ENCODE assay signal across 13 cellular contexts in genomic region chr16:3057181-3058166, GRCh38. TPM values are rescaled to one million over a fixed set of nuclear protein-coding genes. Genes with fewer than 3 reads are reported as not detected.
DNase-seq lines count a peak whose midpoint lies in the region; ATAC-seq and TF ChIP-seq lines count a peak whose summit lies in the region.
"Had no signal": no experiment of that assay in that cellular context is flagged by ENCODE, and none has a peak within 500 bp of the region (broad histone marks: within the 10 kb centered on the region; RNA-seq: fewer than 3 reads in every experiment).

No MANE protein-coding gene starts in this region.

- H3K27me3 Mint-ChIP-seq in central memory CD8-positive, alpha-beta T cell = no peaks in the 10 kb centered on the region
- H3K27me3 Mint-ChIP-seq in natural killer cell treated with Interleukin-12 subunit alpha and Interleukin-12 subunit beta and Interleukin-15 and Interleukin-18, amount 100 ng/mL, for 72 hours = no peaks in the 10 kb centered on the region
- H3K27me3 Mint-ChIP-seq in glutamatergic neuron (ENCODE audit: unreplicated experiment) = peaks cover 7% of the 10 kb centered on the region
- H3K27me3 Mint-ChIP-seq: stimulated activated naive B cell treated with anti-CD40 and anti-IgM and Interleukin-4, amounts not matched to agents 10 μg/mL and 1 μg/mL and 100 μg/mL, for 72 hours had no signal

- peaks cover 39% of the 10 kb centered on the region for H3K4me1 Mint-ChIP-seq in central memory CD8-positive, alpha-beta T cell
- peaks cover 51 to 55% of the 10 kb centered on the region in 2 donors for H3K4me1 Mint-ChIP-seq in natural killer cell treated with Interleukin-12 subunit alpha and Interleukin-12 subunit beta and Interleukin-15 and Interleukin-18, amount 100 ng/mL, for 72 hours (ENCODE audit: low read depth in 2 of 2)
- no peaks in the 10 kb centered on the region for H3K4me1 Mint-ChIP-seq in glutamatergic neuron (ENCODE audit: low read depth, unreplicated experiment)

- H3K4me2 ChIP-seq in BLaER1 treated with 17β-estradiol and CSF1 and Interleukin-3, amounts not matched to agents 10 nM and 100 nM = peak overlapping the region; percentile 95 to 100 (median 99)

- H3K36me3 Mint-ChIP-seq in central memory CD8-positive, alpha-beta T cell (ENCODE audit: insufficient read depth) = peaks cover 8% of the 10 kb centered on the region
- H3K36me3 Mint-ChIP-seq in natural killer cell treated with Interleukin-12 subunit alpha and Interleukin-12 subunit beta and Interleukin-15 and Interleukin-18, amount 100 ng/mL, for 72 hours = peaks cover 24% of the 10 kb centered on the region
- H3K36me3 Mint-ChIP-seq in glutamatergic neuron (ENCODE audit: unreplicated experiment) = no peaks in the 10 kb centered on the region

- peaks cover 0 to 34% (median 4%) of the 10 kb centered on the region in 11 experiments; a peak in 11 of 22 replicates for H3K36me3 ChIP-seq in BLaER1 treated with 17β-estradiol and CSF1 and Interleukin-3, amounts not matched to agents 10 nM and 100 nM
- no peaks in the 10 kb centered on the region; the same call in 1 of the 2 replicates for H3K36me3 ChIP-seq in HUES64 (ENCODE audit: insufficient read depth, low read length)
- H3K36me3 ChIP-seq in ascending aorta = no peaks in the 10 kb centered on the region
- H3K36me3 ChIP-seq in adrenal gland (replicated peaks in 1 of 2) = no peaks in the 10 kb centered on the region
- H3K36me3 ChIP-seq: sigmoid colon had no signal

- H3K9me3 ChIP-seq in BLaER1 treated with 17β-estradiol and CSF1 and Interleukin-3, amounts not matched to agents 10 nM and 100 nM (replicated peaks in 1 of 11) = no peaks in the 10 kb centered on the region
- H3K9me3 ChIP-seq in HUES64 (ENCODE audit: insufficient read depth, low read depth, low read length) (no peaks in the 10 kb centered on the region), ascending aorta (no peaks in the 10 kb centered on the region), adrenal gland (replicated peaks in 1 of 3) (no peaks in the 10 kb centered on the region)
- H3K9me3 ChIP-seq: sigmoid colon had no signal

- no peaks in the 10 kb centered on the region for H3K9me3 Mint-ChIP-seq in central memory CD8-positive, alpha-beta T cell
- H3K9me3 Mint-ChIP-seq in natural killer cell treated with Interleukin-12 subunit alpha and Interleukin-12 subunit beta and Interleukin-15 and Interleukin-18, amount 100 ng/mL, for 72 hours = no peaks in the 10 kb centered on the region
- H3K9me3 Mint-ChIP-seq in glutamatergic neuron (ENCODE audit: unreplicated experiment) = peaks cover 3% of the 10 kb centered on the region
- H3K9me3 Mint-ChIP-seq: stimulated activated naive B cell treated with anti-CD40 and anti-IgM and Interleukin-4, amounts not matched to agents 10 μg/mL and 1 μg/mL and 100 μg/mL, for 72 hours had no signal

- peak overlapping the region; percentile 88 for H3K4me3 Mint-ChIP-seq in central memory CD8-positive, alpha-beta T cell
- H3K4me3 Mint-ChIP-seq in natural killer cell treated with Interleukin-12 subunit alpha and Interleukin-12 subunit beta and Interleukin-15 and Interleukin-18, amount 100 ng/mL, for 72 hours = peak overlapping the region; percentile 88
- H3K4me3 Mint-ChIP-seq in glutamatergic neuron (ENCODE audit: unreplicated experiment) = no peak overlapping the region

- WGBS in HUES64 = 89% methylated on average over 23 of the region's 23 CpGs
- WGBS in adrenal gland, 4 donors = 90 to 92% (median 91%) methylated on average over 20 to 23 of the region's 23 CpGs

- H3K4me1 ChIP-seq in BLaER1 treated with 17β-estradiol and CSF1 and Interleukin-3, amounts not matched to agents 10 nM and 100 nM = peaks cover 55 to 74% (median 70%) of the 10 kb centered on the region in 10 experiments
- 0 out of 2 replicates have a peak, but pooled peaks cover 4% of the 10 kb centered on the region for H3K4me1 ChIP-seq in HUES64 (ENCODE audit: insufficient read depth, low read length)
- H3K4me1 ChIP-seq in ascending aorta = peaks cover 5 to 12% of the 10 kb centered on the region in 2 donors
- peaks cover 9 to 17% of the 10 kb centered on the region in 2 donors for H3K4me1 ChIP-seq in adrenal gland (replicated peaks in 1 of 2)

- H3K27ac ChIP-seq in BLaER1 treated with 17β-estradiol and CSF1 and Interleukin-3, amounts not matched to agents 10 nM and 100 nM = peak overlapping the region in 8 of 11 experiments; percentile 87 to 96 (median 92); a peak in 15 of 22 replicates
- H3K27ac ChIP-seq in HUES64 (ENCODE audit: low read depth, low read length) = no peak overlapping the region
- no peak overlapping the region for H3K27ac ChIP-seq in ascending aorta
- no peak overlapping the region for H3K27ac ChIP-seq in adrenal gland
- H3K27ac ChIP-seq: sigmoid colon had no signal

- DNase-seq in central memory CD8-positive, alpha-beta T cell (ENCODE audit: low spot score in 2 of 2) = no peak
- DNase-seq in natural killer cell treated with Interleukin-12 subunit alpha and Interleukin-12 subunit beta and Interleukin-15 and Interleukin-18, amount 100 ng/mL, for 72 hours (ENCODE audit: low spot score) = no peak
- DNase-seq in foreskin fibroblast (no peak), ascending aorta (ENCODE audit: low spot score in 2 of 2) (no peak), adrenal gland (no peak), glutamatergic neuron (no peak)
- DNase-seq: aorta; NCI-H2107; sigmoid colon; stimulated activated naive B cell treated with anti-CD40 and anti-IgM and Interleukin-4, amounts not matched to agents 10 μg/mL and 1 μg/mL and 100 μg/mL, for 72 hours; T-helper 9 cell had no signal

- intact Hi-C loops in ascending aorta (cut with DNase I) (loop anchor here (2.0 kb wide), 3 partner anchors 29 to 77 kb away; partner anchors contain the start of gene ZNF213), adrenal gland (cut with DNase I) (loop anchor here (5.0 to 10.0 kb wide), 3 partner anchors 67 to 117 kb away; no protein-coding TSS in a partner anchor)

- no peaks in the 10 kb centered on the region for H3K27me3 ChIP-seq in BLaER1 treated with 17β-estradiol and CSF1 and Interleukin-3, amounts not matched to agents 10 nM and 100 nM
- H3K27me3 ChIP-seq in HUES64 (ENCODE audit: insufficient read depth, low read length) (peaks cover 12% of the 10 kb centered on the region), ascending aorta (no peaks in the 10 kb centered on the region), adrenal gland (no peaks in the 10 kb centered on the region)

- peak overlapping the region; percentile 83 for H3K27ac Mint-ChIP-seq in central memory CD8-positive, alpha-beta T cell (ENCODE audit: low read depth)
- H3K27ac Mint-ChIP-seq in natural killer cell treated with Interleukin-12 subunit alpha and Interleukin-12 subunit beta and Interleukin-15 and Interleukin-18, amount 100 ng/mL, for 72 hours = peak overlapping the region; percentile 94 to 100
- H3K27ac Mint-ChIP-seq in glutamatergic neuron (ENCODE audit: unreplicated experiment) = no peak overlapping the region
- H3K27ac Mint-ChIP-seq: stimulated activated naive B cell treated with anti-CD40 and anti-IgM and Interleukin-4, amounts not matched to agents 10 μg/mL and 1 μg/mL and 100 μg/mL, for 72 hours had no signal

- TF ChIP-seq CTCF in foreskin fibroblast (IDR thresholded peaks at IDR 0.05; ENCODE audit: low read depth, low read length) (no peak), ascending aorta (IDR thresholded peaks at IDR 0.05) (no peak), adrenal gland (IDR thresholded peaks at IDR 0.05) (no peak), glutamatergic neuron (IDR thresholded peaks at IDR 0.05; ENCODE audit: partially characterized antibody, unreplicated experiment) (no peak)

- no peak for ATAC-seq in central memory CD8-positive, alpha-beta T cell (replicated peaks; ENCODE audit: extremely low read depth, poor library complexity, severe bottlenecking)
- ATAC-seq in natural killer cell treated with Interleukin-12 subunit alpha and Interleukin-12 subunit beta and Interleukin-15 and Interleukin-18, amount 100 ng/mL, for 72 hours = no peak

- peak overlapping the region; percentile 77 to 94 (median 88) for H3K4me3 ChIP-seq in BLaER1 treated with 17β-estradiol and CSF1 and Interleukin-3, amounts not matched to agents 10 nM and 100 nM
- H3K4me3 ChIP-seq in HUES64 (ENCODE audit: low read length) (peak overlapping the region; percentile 80), foreskin fibroblast (ENCODE audit: low read depth in 1 of 2, low read length in 2 of 2) (peak overlapping the region in 1 of 2 donors; percentile 86), ascending aorta (peak overlapping the region in 1 of 2 donors; percentile 76), adrenal gland (peak overlapping the region in 1 of 4 donors; percentile 85)

- no peak for TF ChIP-seq POLR2A in adrenal gland (IDR thresholded peaks at IDR 0.05)

- peak overlapping the region; percentile 84 to 98 (median 94); a peak in 20 of 22 replicates for H3K9ac ChIP-seq in BLaER1 treated with 17β-estradiol and CSF1 and Interleukin-3, amounts not matched to agents 10 nM and 100 nM
- H3K9ac ChIP-seq in HUES64 (ENCODE audit: low read depth, low read length) = 0 out of 2 replicates have a peak overlapping the region, but pooled peaks have one; percentile 52

- H4K20me1 ChIP-seq in BLaER1 treated with 17β-estradiol and CSF1 and Interleukin-3, amounts not matched to agents 10 nM and 100 nM = peaks cover 0 to 6% (median 0%) of the 10 kb centered on the region in 11 experiments; a peak in 3 of 22 replicates

RNA-seq across cellular contexts. Expression of gene IL32, which starts 8.0 kb away (rescaled TPM):
- polyA plus RNA-seq in HUES64 (2013, experiment 1 of 2) = 2.1 TPM
- 1.3 TPM for polyA plus RNA-seq in HUES64 (2013, experiment 2 of 2)
- total RNA-seq in natural killer cell treated with Interleukin-12 subunit alpha and Interleukin-12 subunit beta and Interleukin-15 and Interleukin-18, amount 100 ng/mL, for 72 hours = 1,000 to 10,000 TPM in 1 of 2 donors, 100 to 1,000 TPM in 1; 678 to 1,235 TPM
- total RNA-seq in ascending aorta = 139 TPM
- total RNA-seq in adrenal gland = 100 to 1,000 TPM in 1 of 8 donors, 10 to 100 TPM in 6, 1 to 10 TPM in 1; 8.8 to 106 (median 23.1) TPM
- 100 to 1,000 TPM in 2 of 3 donors, 10 to 100 TPM in 1; 19.9 to 127 (median 118) TPM for polyA plus RNA-seq in adrenal gland
- total RNA-seq in glutamatergic neuron (ENCODE audit: unreplicated experiment) = 1.3 TPM

RNA-seq across cellular contexts. Expression of gene MMP25, which starts 11.1 kb away (rescaled TPM):
- polyA plus RNA-seq in HUES64 (2013, experiment 1 of 2) = 8.3 TPM
- 8.9 TPM for polyA plus RNA-seq in HUES64 (2013, experiment 2 of 2)
- 10 to 100 TPM; 54.3 to 66.6 TPM for total RNA-seq in natural killer cell treated with Interleukin-12 subunit alpha and Interleukin-12 subunit beta and Interleukin-15 and Interleukin-18, amount 100 ng/mL, for 72 hours
- 0.21 TPM for total RNA-seq in ascending aorta
- under 1 TPM in 7 of 8 donors, not detected in 1; 0.14 to 0.65 (median 0.43) TPM for total RNA-seq in adrenal gland
- polyA plus RNA-seq in adrenal gland = 1 to 10 TPM in 1 of 3 donors, under 1 TPM in 2; 0.09 to 3.1 (median 0.47) TPM
- not detected for total RNA-seq in glutamatergic neuron (ENCODE audit: unreplicated experiment)

RNA-seq across cellular contexts. Expression of gene BICDL2, which starts 20.7 kb away (rescaled TPM):
- polyA plus RNA-seq in HUES64 (2013, experiment 1 of 2) = 1.7 TPM
- polyA plus RNA-seq in HUES64 (2013, experiment 2 of 2) = 2.1 TPM
- under 1 TPM; 0.50 to 0.67 TPM for total RNA-seq in natural killer cell treated with Interleukin-12 subunit alpha and Interleukin-12 subunit beta and Interleukin-15 and Interleukin-18, amount 100 ng/mL, for 72 hours
- total RNA-seq in ascending aorta (not detected), adrenal gland (under 1 TPM in 2 of 8 donors, not detected in 6; 0.14 to 0.31 TPM), glutamatergic neuron (ENCODE audit: unreplicated experiment) (not detected)
- under 1 TPM in 2 of 3 donors, not detected in 1; 0.20 to 0.24 TPM for polyA plus RNA-seq in adrenal gland

RNA-seq across cellular contexts. Expression of gene THOC6, which starts 33.6 kb away (rescaled TPM):
- 53.2 TPM for polyA plus RNA-seq in HUES64 (2013, experiment 1 of 2)
- 46.4 TPM for polyA plus RNA-seq in HUES64 (2013, experiment 2 of 2)
- 10 to 100 TPM; 33.6 to 58.8 TPM for total RNA-seq in natural killer cell treated with Interleukin-12 subunit alpha and Interleukin-12 subunit beta and Interleukin-15 and Interleukin-18, amount 100 ng/mL, for 72 hours
- total RNA-seq in ascending aorta (32.6 TPM), adrenal gland (10 to 100 TPM; 14.9 to 24.3 (median 18.7) TPM), glutamatergic neuron (ENCODE audit: unreplicated experiment) (30.2 TPM)
- 100 to 1,000 TPM in 1 of 3 donors, 10 to 100 TPM in 1, 1 to 10 TPM in 1; 9.0 to 107 (median 78.6) TPM for polyA plus RNA-seq in adrenal gland

RNA-seq across cellular contexts. Expression of gene HCFC1R1, which starts 33.7 kb away (rescaled TPM):
- polyA plus RNA-seq in HUES64 (2013, experiment 1 of 2) = 64.6 TPM
- polyA plus RNA-seq in HUES64 (2013, experiment 2 of 2) = 74.2 TPM
- total RNA-seq in natural killer cell treated with Interleukin-12 subunit alpha and Interleukin-12 subunit beta and Interleukin-15 and Interleukin-18, amount 100 ng/mL, for 72 hours = 10 to 100 TPM; 14.3 to 18.4 TPM
- total RNA-seq in ascending aorta = 50.8 TPM
- total RNA-seq in adrenal gland = 100 to 1,000 TPM in 1 of 8 donors, 10 to 100 TPM in 7; 51.3 to 138 (median 63.5) TPM
- polyA plus RNA-seq in adrenal gland = 100 to 1,000 TPM in 2 of 3 donors, 10 to 100 TPM in 1; 29.7 to 609 (median 462) TPM
- 117 TPM for total RNA-seq in glutamatergic neuron (ENCODE audit: unreplicated experiment)

Comparison
In these comparisons a context has a peak if more than half of its experiments do, and no peak if none do; other contexts are left out.
1. H3K27ac ChIP-seq: peak in BLaER1 treated with 17β-estradiol and CSF1 and Interleukin-3, amounts not matched to agents 10 nM and 100 nM (8 of 11); none in HUES64 (single experiment), ascending aorta (0 of 2) and adrenal gland (0 of 5).
2. RNA of gene MMP25, which starts 11.1 kb away (total RNA-seq): 54.3 to 66.6 TPM in natural killer cell treated with Interleukin-12 subunit alpha and Interleukin-12 subunit beta and Interleukin-15 and Interleukin-18, amount 100 ng/mL, for 72 hours; 0.14 to 0.65 TPM in adrenal gland, 0.21 TPM in ascending aorta (single experiment) and not detected in glutamatergic neuron (single experiment); every median in the first group is over 10 times any median in the second.